In genomic region chr3:127815641-127816605, GRCh38 we compare ENCODE assay signal across 16 cellular contexts. TPM values are rescaled to one million over a fixed set of nuclear protein-coding genes. Genes with fewer than 3 reads are reported as not detected.
DNase-seq lines count a peak whose midpoint lies in the region; TF ChIP-seq lines count a peak whose summit lies in the region.
"Had no signal": no experiment of that assay in that cellular context is flagged by ENCODE, and none has a peak within 500 bp of the region (broad histone marks: within the 10 kb centered on the region; RNA-seq: fewer than 3 reads in every experiment).

No MANE protein-coding gene starts in this region.

- H3K9me3 ChIP-seq in endodermal cell (ENCODE audit: control insufficient read depth, low read length) = peaks cover 6% of the 10 kb centered on the region
- H3K9me3 ChIP-seq in A673 (ENCODE audit: low read depth, low read length, poor library complexity, severe bottlenecking) = no peaks in the 10 kb centered on the region

- H3K27me3 Mint-ChIP-seq in endodermal cell (ENCODE audit: insufficient read depth) (peaks cover 19% of the 10 kb centered on the region), nephron progenitor cell (ENCODE audit: low read depth, poor library complexity) (peaks cover 13% of the 10 kb centered on the region)

- H3K27ac Mint-ChIP-seq in endodermal cell = no peak overlapping the region
- peak overlapping the region; percentile 11 for H3K27ac Mint-ChIP-seq in nephron progenitor cell
- H3K27ac Mint-ChIP-seq: activated CD4-positive, alpha-beta T cell treated with anti-CD3 and anti-CD28 coated beads for 36 hours; activated naive CD8-positive, alpha-beta T cell; B cell had no signal

- intact Hi-C loops in A673 (cut with micrococcal nuclease; ENCODE audit: unreplicated experiment) = no loop called here

- POLR2A ChIA-PET in A673 (lab: Charles Lee; ENCODE audit: low non-redundant PET) = no interaction called here

- CTCF ChIA-PET in A673 (lab: Charles Lee) = no interaction called here

- H3K36me3 ChIP-seq in endodermal cell (ENCODE audit: control insufficient read depth, insufficient read depth, low read length) (no peaks in the 10 kb centered on the region), A673 (ENCODE audit: insufficient read depth, low read length, poor library complexity, severe bottlenecking) (no peaks in the 10 kb centered on the region)
- H3K36me3 ChIP-seq: cardiac muscle cell had no signal

- H3K4me1 ChIP-seq in endodermal cell (ENCODE audit: control insufficient read depth, insufficient read depth, low read length) (peaks cover 4% of the 10 kb centered on the region), A673 (ENCODE audit: insufficient read depth, low read length, poor library complexity, severe bottlenecking) (peaks cover 9% of the 10 kb centered on the region)

- 92 to 93% methylated on average over 15 to 23 of the region's 23 CpGs for WGBS in endodermal cell (ENCODE audit: insufficient coverage in 1 of 2, insufficient read length in 1 of 2), 2 experiments

- TF ChIP-seq CTCF in endodermal cell (conservative IDR thresholded peaks at IDR 0.05) (no peak), nephron progenitor cell (IDR thresholded peaks at IDR 0.05) (no peak), A673 (conservative IDR thresholded peaks at IDR 0.05; ENCODE audit: low read depth, low read length) (no peak)

- H3K36me3 Mint-ChIP-seq in endodermal cell (ENCODE audit: low read depth) = no peaks in the 10 kb centered on the region
- no peaks in the 10 kb centered on the region for H3K36me3 Mint-ChIP-seq in nephron progenitor cell (ENCODE audit: low read depth)
- H3K36me3 Mint-ChIP-seq: activated naive CD8-positive, alpha-beta T cell had no signal

- no peak overlapping the region for H3K9ac ChIP-seq in endodermal cell (ENCODE audit: extremely low read depth, low read length, poor library complexity, severe bottlenecking)

- H3K27me3 ChIP-seq in endodermal cell (ENCODE audit: control insufficient read depth, insufficient read depth, low read length, poor library complexity, severe bottlenecking) = peaks cover 13% of the 10 kb centered on the region
- H3K27me3 ChIP-seq in A673 (replicated peaks; ENCODE audit: insufficient read depth, low read depth, low read length, poor library complexity) = peaks cover 12% of the 10 kb centered on the region

- H3K4me3 ChIP-seq in endodermal cell (ENCODE audit: low read length) (no peak overlapping the region), A673 (ENCODE audit: low read depth, low read length, poor library complexity, severe bottlenecking) (no peak overlapping the region)
- H3K4me3 ChIP-seq: cardiac muscle cell had no signal

- H3K4me1 Mint-ChIP-seq in endodermal cell = peaks cover 12% of the 10 kb centered on the region
- peaks cover 40% of the 10 kb centered on the region for H3K4me1 Mint-ChIP-seq in nephron progenitor cell
- H3K4me1 Mint-ChIP-seq: activated CD4-positive, alpha-beta T cell treated with anti-CD3 and anti-CD28 coated beads for 36 hours had no signal

- H3K9me3 Mint-ChIP-seq in endodermal cell (no peaks in the 10 kb centered on the region), nephron progenitor cell (peaks cover 7% of the 10 kb centered on the region)

- H3K4me3 Mint-ChIP-seq in endodermal cell = no peak overlapping the region
- H3K4me3 Mint-ChIP-seq in nephron progenitor cell = no peak overlapping the region
- H3K4me3 Mint-ChIP-seq: activated CD4-positive, alpha-beta T cell treated with anti-CD3 and anti-CD28 coated beads for 36 hours; activated naive CD8-positive, alpha-beta T cell; B cell had no signal

- no TSS peak for BruUV-seq in A673 (replicated peaks; lab: Mats Ljungman, UMichigan)

- H3K27ac ChIP-seq in endodermal cell (ENCODE audit: low read depth, low read length) (no peak overlapping the region), A673 (ENCODE audit: low read depth, low read length, poor library complexity, severe bottlenecking) (no peak overlapping the region)
- H3K27ac ChIP-seq: cardiac muscle cell had no signal

- DNase-seq in COLO668 (lab: John Stamatoyannopoulos, UW; ENCODE audit: unreplicated experiment) (peak; percentile 54), HT-29 (ENCODE audit: low spot score) (peak; percentile 82), endodermal cell (peak; percentile 26), nephron progenitor cell (no peak), NOMO-1 (lab: John Stamatoyannopoulos, UW; ENCODE audit: unreplicated experiment in 2 of 2) (no peak), NCI-H2081 treated with DMSO at 0.1 percent for 48 hours (lab: John Stamatoyannopoulos, UW) (no peak), A673 (ENCODE audit: low spot score) (no peak)
- DNase-seq in stimulated activated naive CD4-positive, alpha-beta T cell treated with Interleukin-2 at 50 U/mL for 16 hours (lab: John Stamatoyannopoulos, UW) = no peak
- DNase-seq: activated CD4-positive, alpha-beta T cell treated with anti-CD3 and anti-CD28 coated beads for 36 hours; hippocampal formation; KBM-7; NCI-H1436 treated with DMSO at 0.1 percent for 48 hours; NCI-H82 had no signal

RNA-seq across cellular contexts. Expression of gene MGLL, which starts 6.4 kb away (rescaled TPM):
- total RNA-seq in HT-29 (2014; rRNA removed; shearing (Covaris generic)) = 83.6 and 95.0 TPM in 2 replicates
- under 1 TPM in 1 of 2 donors, not detected in 1; 0.22 TPM for total RNA-seq in endodermal cell
- 0.75 TPM for polyA plus RNA-seq in endodermal cell (2013, experiment 1 of 2)
- polyA plus RNA-seq in endodermal cell (2013, experiment 2 of 2) = 0.62 TPM
- 0.39 and 0.90 TPM in 2 replicates for total RNA-seq in A673 (2021)

Comparison
In these comparisons a context has a peak if more than half of its experiments do, and no peak if none do; other contexts are left out.
1. DNase-seq: peak in COLO668 (single experiment), HT-29 (single experiment) and endodermal cell (single experiment); none in nephron progenitor cell (single experiment), NOMO-1 (0 of 2), NCI-H2081 treated with DMSO at 0.1 percent for 48 hours (single experiment), A673 (single experiment) and stimulated activated naive CD4-positive, alpha-beta T cell treated with Interleukin-2 at 50 U/mL for 16 hours (single experiment).
2. RNA of gene MGLL, which starts 6.4 kb away (total RNA-seq): 83.6 to 95.0 TPM in HT-29; 0.39 to 0.90 TPM in A673 and 0.22 TPM in endodermal cell; every median in the first group is over 10 times any median in the second.